27 cellular contexts compared by ENCODE assay signal in genomic region chr13:81247711-81248110, GRCh38.
A peak's percentile ranks its signal among the peaks of the same experiment; 100 is the strongest.
DNase-seq lines count a peak whose midpoint lies in the region; ATAC-seq, FAIRE-seq and TF ChIP-seq lines count a peak whose summit lies in the region.
"Had no signal": no experiment of that assay in that cellular context is flagged by ENCODE, and none has a peak within 500 bp of the region (broad histone marks: within the 10 kb centered on the region; RNA-seq: fewer than 3 reads in every experiment).

No MANE protein-coding gene starts in this region.

- H2AFZ ChIP-seq in HepG2 (ENCODE audit: low read length) (no peak overlapping the region), mammary epithelial cell (ENCODE audit: low read depth, low read length) (no peak overlapping the region)

- H3K27ac ChIP-seq in HepG2 (ENCODE audit: extremely low read length, insufficient read depth, low read length), result no peak overlapping the region
- no peak overlapping the region for H3K27ac ChIP-seq in right lobe of liver
- H3K27ac ChIP-seq in mammary epithelial cell (ENCODE audit: insufficient read depth, low read depth, low read length), result no peak overlapping the region
- H3K27ac ChIP-seq in kidney (ENCODE audit: low read depth in 2 of 2, low read length in 2 of 2), result no peak overlapping the region
- no peak overlapping the region for H3K27ac ChIP-seq in right cardiac atrium (ENCODE audit: low read length)
- H3K27ac ChIP-seq: BLaER1 had no signal

- TF ChIP-seq POLR2A in HepG2 (IDR thresholded peaks at IDR 0.05; ENCODE audit: insufficient read depth in 1 of 2, low read depth in 2 of 2, low read length in 2 of 2) (no peak), right lobe of liver (IDR thresholded peaks at IDR 0.05) (no peak)

- intact Hi-C loops in HepG2 (cut with micrococcal nuclease; ENCODE audit: unreplicated experiment) (no loop called here), right lobe of liver (cut with DNase I) (no loop called here), mammary epithelial cell (cut with micrococcal nuclease) (no loop called here), kidney (cut with DNase I) (no loop called here), right cardiac atrium (cut with DNase I) (no loop called here)

- H3K9ac ChIP-seq in HepG2 (ENCODE audit: insufficient read depth, low read depth, low read length) (no peak overlapping the region), mammary epithelial cell (ENCODE audit: insufficient read depth, low read length) (no peak overlapping the region), kidney (ENCODE audit: low read length in 2 of 2) (no peak overlapping the region)
- H3K9ac ChIP-seq: BLaER1 had no signal

- H3K4me2 ChIP-seq in HepG2 (ENCODE audit: low read depth, low read length) (no peak overlapping the region), mammary epithelial cell (ENCODE audit: insufficient read depth, low read depth, low read length) (no peak overlapping the region)
- H3K4me2 ChIP-seq: BLaER1 had no signal

- WGBS in HepG2 (ENCODE audit: low lambda C conversion rate), result 3% methylated on average over 2 of the region's 2 CpGs
- WGBS in right lobe of liver (ENCODE audit: insufficient coverage, low coverage, low lambda C conversion rate, missing lambda C conversion rate), result 61% methylated on average over 2 of the region's 2 CpGs
- WGBS in mammary epithelial cell (ENCODE audit: low coverage, missing lambda C conversion rate), result 70% methylated on average over 2 of the region's 2 CpGs
- 87% methylated on average over 2 of the region's 2 CpGs for WGBS in right cardiac atrium

- H3K79me2 ChIP-seq in HepG2 (ENCODE audit: insufficient read depth, low read length) (no peaks in the 10 kb centered on the region), mammary epithelial cell (ENCODE audit: insufficient read depth, low read length) (no peaks in the 10 kb centered on the region)

- TF ChIP-seq CTCF in HepG2 (CRISPR knock-in tag; IDR thresholded peaks at IDR 0.05) (no peak), right lobe of liver (IDR thresholded peaks at IDR 0.05) (no peak), mammary epithelial cell (conservative IDR thresholded peaks at IDR 0.05 in 1 of 2, IDR thresholded peaks at IDR 0.05 in 1 of 2; ENCODE audit: extremely low read depth in 1 of 2, insufficient read depth in 1 of 2, low read depth in 1 of 2, low read length in 2 of 2) (no peak), epithelial cell of esophagus (IDR thresholded peaks at IDR 0.05; ENCODE audit: insufficient read depth, low read depth, low read length, missing control alignments) (no peak), kidney (IDR thresholded peaks at IDR 0.05; ENCODE audit: borderline replicate concordance, extremely low read depth, insufficient read depth) (no peak)

- BruUV-seq in HepG2 (replicated peaks; lab: Mats Ljungman, UMichigan), result no TSS peak
- BruUV-seq in mammary epithelial cell (replicated peaks; lab: Mats Ljungman, UMichigan), result no TSS peak

- TF ChIP-seq RAD21 in HepG2 (CRISPR knock-in tag; IDR thresholded peaks at IDR 0.05), result no peak

- H3K4me1 ChIP-seq in HepG2 (ENCODE audit: insufficient read depth, low read length), result no peaks in the 10 kb centered on the region
- H3K4me1 ChIP-seq in right lobe of liver, result no peaks in the 10 kb centered on the region
- H3K4me1 ChIP-seq in mammary epithelial cell (ENCODE audit: insufficient read depth, low read length), result no peaks in the 10 kb centered on the region
- no peaks in the 10 kb centered on the region for H3K4me1 ChIP-seq in kidney (ENCODE audit: control insufficient read depth in 1 of 2, insufficient read depth in 1 of 2, low read depth in 1 of 2, low read length in 2 of 2)
- no peaks in the 10 kb centered on the region for H3K4me1 ChIP-seq in right cardiac atrium (ENCODE audit: control insufficient read depth, insufficient read depth, low read length)
- H3K4me1 ChIP-seq: BE2C, BLaER1 had no signal

- DNase-seq in HepG2 (ENCODE audit: low spot score) (no peak), right lobe of liver (no peak), mammary epithelial cell (peak; percentile 2), epithelial cell of esophagus (ENCODE audit: low read depth) (peak; percentile 70), kidney (no peak), NCI-H1092 (lab: John Stamatoyannopoulos, UW) (no peak), right cardiac atrium (no peak)
- DNase-seq: 8988T; ACHN; BE2C; C1 segment of cervical spinal cord; CD4-positive, alpha-beta memory T cell; CD4-positive, CD25-positive, alpha-beta regulatory T cell; CD8-positive, alpha-beta memory T cell; COR-L47; DMS 273 treated with DMSO at 0.1 percent for 48 hours; DMS153; DMS53; DMS79; DND-41; EL; GDM1 had no signal

- H3K36me3 ChIP-seq in HepG2 (replicated peaks in 1 of 2; ENCODE audit: control insufficient read depth in 1 of 2, insufficient read depth in 2 of 2, low read length in 2 of 2), result no peaks in the 10 kb centered on the region
- no peaks in the 10 kb centered on the region for H3K36me3 ChIP-seq in right lobe of liver
- H3K36me3 ChIP-seq in mammary epithelial cell (ENCODE audit: insufficient read depth, low read length), result no peaks in the 10 kb centered on the region
- H3K36me3 ChIP-seq in kidney (ENCODE audit: control insufficient read depth in 1 of 2, insufficient read depth in 2 of 2, low read length in 2 of 2), result no peaks in the 10 kb centered on the region
- H3K36me3 ChIP-seq: BE2C, BLaER1 had no signal

- FAIRE-seq in HepG2 (lab: Jason Lieb, UNC) (no peak), kidney (lab: Jason Lieb, UNC) (peak; percentile 88)
- FAIRE-seq: GM12878, GM12892, GM18507 had no signal

- in situ Hi-C loops in HepG2 (cut with HindIII; ENCODE audit: extremely low pct_ligation_motif_present, low pct_unique_long_range_greater_than_20kb) (no loop called here), mammary epithelial cell (cut with MboI; ENCODE audit: low sequenced_read_pairs in 2 of 2) (no loop called here)

- no peaks in the 10 kb centered on the region for H3K9me3 ChIP-seq in HepG2 (ENCODE audit: low read length)
- no peaks in the 10 kb centered on the region for H3K9me3 ChIP-seq in right lobe of liver
- no peaks in the 10 kb centered on the region for H3K9me3 ChIP-seq in mammary epithelial cell (replicated peaks; ENCODE audit: insufficient read depth, low read length)
- H3K9me3 ChIP-seq in kidney (ENCODE audit: control insufficient read depth in 1 of 2, low read length in 2 of 2), result no peaks in the 10 kb centered on the region
- H3K9me3 ChIP-seq in right cardiac atrium (ENCODE audit: control insufficient read depth, low read length), result no peaks in the 10 kb centered on the region
- H3K9me3 ChIP-seq: BE2C, BLaER1 had no signal

- TF ChIP-seq EP300 in HepG2 (IDR thresholded peaks at IDR 0.05; ENCODE audit: low read depth in 2 of 2, low read length in 2 of 2), result no peak
- no peak for TF ChIP-seq EP300 in HepG2 (CRISPR knock-in tag; IDR thresholded peaks at IDR 0.05; ENCODE audit: borderline replicate concordance)

- CTCF ChIA-PET in HepG2 (lab: Yijun Ruan, JAX; ENCODE audit: low intra/inter-chr PET ratio, low total read pairs), result no interaction called here
- CTCF ChIA-PET in mammary epithelial cell (lab: Charles Lee; ENCODE audit: low non-redundant PET), result no interaction called here

- H4K20me1 ChIP-seq in HepG2 (ENCODE audit: insufficient read depth, low read length), result no peaks in the 10 kb centered on the region
- no peaks in the 10 kb centered on the region for H4K20me1 ChIP-seq in mammary epithelial cell (ENCODE audit: insufficient read depth, low read length)
- H4K20me1 ChIP-seq: BLaER1 had no signal

- no peak overlapping the region for H3K4me3 ChIP-seq in HepG2 (replicated peaks in 1 of 3; ENCODE audit: insufficient read depth in 1 of 3, low read depth in 2 of 3, low read length in 3 of 3)
- no peak overlapping the region for H3K4me3 ChIP-seq in right lobe of liver
- no peak overlapping the region for H3K4me3 ChIP-seq in mammary epithelial cell (replicated peaks in 1 of 3; ENCODE audit: insufficient read depth in 1 of 3, low read depth in 2 of 3, low read length in 3 of 3)
- no peak overlapping the region for H3K4me3 ChIP-seq in epithelial cell of esophagus (ENCODE audit: low read length)
- H3K4me3 ChIP-seq in kidney (ENCODE audit: low read length in 2 of 2), result no peak overlapping the region
- no peak overlapping the region for H3K4me3 ChIP-seq in right cardiac atrium (ENCODE audit: low read length)
- H3K4me3 ChIP-seq: BLaER1, GM12878 had no signal

- dilution Hi-C loops in mammary epithelial cell (cut with HindIII; ENCODE audit: low sequenced_read_pairs), result no loop called here

- POLR2A ChIA-PET in HepG2 (lab: Yijun Ruan, JAX), result no interaction called here

- H3K27me3 ChIP-seq in HepG2 (ENCODE audit: control insufficient read depth in 1 of 2, insufficient read depth in 2 of 2, low read length in 2 of 2), result no peaks in the 10 kb centered on the region
- no peaks in the 10 kb centered on the region for H3K27me3 ChIP-seq in right lobe of liver
- no peaks in the 10 kb centered on the region for H3K27me3 ChIP-seq in mammary epithelial cell (ENCODE audit: insufficient read depth, low read length)
- H3K27me3 ChIP-seq in right cardiac atrium (ENCODE audit: control insufficient read depth, insufficient read depth), result no peaks in the 10 kb centered on the region
- H3K27me3 ChIP-seq: BE2C, BLaER1 had no signal

- no peak for ATAC-seq in HepG2
- no peak for ATAC-seq in right lobe of liver
- ATAC-seq in right cardiac atrium, result no peak
- ATAC-seq in GM19452 (IDR thresholded peaks at IDR 0.05; ENCODE audit: unreplicated experiment), result no peak
- ATAC-seq: GM12878 had no signal

TF ChIP-seq in HepG2, 621 proteins besides CTCF, POLR2A, EP300 and RAD21 (continues in another document):
- TF ChIP-seq ZNF605 (CRISPR knock-in tag; IDR thresholded peaks at IDR 0.05) (no peak), SCMH1 (CRISPR knock-in tag; IDR thresholded peaks at IDR 0.05; ENCODE audit: borderline replicate concordance) (no peak), ARNT2 (CRISPR knock-in tag; IDR thresholded peaks at IDR 0.05; ENCODE audit: low read depth) (no peak), POGZ (CRISPR knock-in tag; IDR thresholded peaks at IDR 0.05) (no peak), ETS1 (CRISPR knock-in tag; IDR thresholded peaks at IDR 0.05) (no peak)

Comparison
In these comparisons a context has a peak if more than half of its experiments do, and no peak if none do; other contexts are left out.
1. DNase-seq: peak in mammary epithelial cell (single experiment) and epithelial cell of esophagus (single experiment); none in HepG2 (single experiment), right lobe of liver (0 of 3), kidney (single experiment), NCI-H1092 (single experiment) and right cardiac atrium (0 of 3).